8 cellular contexts compared by ENCODE assay signal in genomic region chr12:88393017-88393767, GRCh38.
DNase-seq lines count a peak whose midpoint lies in the region; ATAC-seq and TF ChIP-seq lines count a peak whose summit lies in the region.

No MANE protein-coding gene starts in this region.

- no peak overlapping the region for H2BK120ac ChIP-seq in neuronal stem cell (ENCODE audit: low read depth, low read length)

- H3K27me3 ChIP-seq in neuronal stem cell (ENCODE audit: control insufficient read depth in 3 of 3, insufficient read depth in 3 of 3, low read depth in 1 of 3, low read length in 3 of 3) (no peaks in the 10 kb centered on the region), esophagus squamous epithelium (no peaks in the 10 kb centered on the region)

- no peak overlapping the region for H3K27ac Mint-ChIP-seq in chondrocyte (ENCODE audit: unreplicated experiment)
- no peak overlapping the region for H3K27ac Mint-ChIP-seq in stimulated activated naive CD8-positive, alpha-beta T cell treated with anti-CD3 and anti-CD28 coated beads, Interleukin-15, amount 100 ng/mL, for 72 hours

- H4K8ac ChIP-seq in neuronal stem cell (ENCODE audit: low read depth, low read length), result no peak overlapping the region

- H3K27ac ChIP-seq in neuronal stem cell (replicated peaks; ENCODE audit: low read length) (no peak overlapping the region), esophagus squamous epithelium (no peak overlapping the region)

- peaks cover 7% of the 10 kb centered on the region for H3K4me1 Mint-ChIP-seq in chondrocyte (ENCODE audit: low read depth)
- H3K4me1 Mint-ChIP-seq in stimulated activated naive CD8-positive, alpha-beta T cell treated with anti-CD3 and anti-CD28 coated beads, Interleukin-15, amount 100 ng/mL, for 72 hours, result no peaks in the 10 kb centered on the region

- H2BK15ac ChIP-seq in neuronal stem cell (ENCODE audit: low read length), result no peak overlapping the region

- H3K4me3 ChIP-seq in neuronal stem cell (ENCODE audit: low read length in 2 of 2) (no peak overlapping the region), esophagus squamous epithelium (no peak overlapping the region)

- TF ChIP-seq CTCF in chondrocyte (IDR thresholded peaks at IDR 0.05) (peak; percentile 62), esophagus squamous epithelium (IDR thresholded peaks at IDR 0.05) (peak in 2 of 6 experiments; percentile 8 to 42)

- H3K9me3 ChIP-seq in neuronal stem cell (replicated peaks in 1 of 2; ENCODE audit: control insufficient read depth in 2 of 2, insufficient read depth in 1 of 2, low read depth in 1 of 2, low read length in 2 of 2) (peaks cover 0 to 7% of the 10 kb centered on the region in 2 donors), esophagus squamous epithelium (peaks cover 0 to 3% (median 0%) of the 10 kb centered on the region in 3 donors)

- no peak overlapping the region for H3K9ac ChIP-seq in neuronal stem cell (ENCODE audit: low read depth, low read length, poor library complexity)

- no peak overlapping the region for H3K4ac ChIP-seq in neuronal stem cell (ENCODE audit: low read length)

- no peak overlapping the region for H2BK5ac ChIP-seq in neuronal stem cell (ENCODE audit: low read length)

- peak; percentile 39 for ATAC-seq in stimulated activated naive CD8-positive, alpha-beta T cell treated with anti-CD3 and anti-CD28 coated beads, Interleukin-15, amount 100 ng/mL, for 72 hours
- ATAC-seq in HG03442 (IDR thresholded peaks at IDR 0.05; ENCODE audit: unreplicated experiment), result no peak

- no peaks in the 10 kb centered on the region for H3K27me3 Mint-ChIP-seq in chondrocyte (ENCODE audit: low read depth)
- H3K27me3 Mint-ChIP-seq in stimulated activated naive CD8-positive, alpha-beta T cell treated with anti-CD3 and anti-CD28 coated beads, Interleukin-15, amount 100 ng/mL, for 72 hours, result peaks cover 7% of the 10 kb centered on the region

- DNase-seq in activated T-cell treated with anti-CD3 and anti-CD28 coated beads, Interleukin-2, amount 50 U/mL, for 48 hours, result peak; percentile 18 to 22
- DNase-seq in activated T-cell treated with anti-CD3 and anti-CD28 coated beads, Interleukin-2, amount 50 U/mL, for 1 hour, result no peak
- DNase-seq in Kasumi-1 (lab: John Stamatoyannopoulos, UW), result peak; percentile 52 to 65
- no peak for DNase-seq in chondrocyte (ENCODE audit: low spot score)
- no peak for DNase-seq in stimulated activated naive CD8-positive, alpha-beta T cell treated with anti-CD3 and anti-CD28 coated beads, Interleukin-15, amount 100 ng/mL, for 72 hours
- no peak for DNase-seq in neuronal stem cell (ENCODE audit: low spot score)
- DNase-seq in esophagus squamous epithelium (lab: John Stamatoyannopoulos, UW), result no peak

- H3K4me2 ChIP-seq in neuronal stem cell (ENCODE audit: insufficient read depth, low read length, poor library complexity, severe bottlenecking), result no peak overlapping the region

- H2AFZ ChIP-seq in neuronal stem cell (ENCODE audit: low read length), result no peak overlapping the region

- no peak overlapping the region for H3K4me3 Mint-ChIP-seq in chondrocyte (ENCODE audit: unreplicated experiment)
- no peak overlapping the region for H3K4me3 Mint-ChIP-seq in stimulated activated naive CD8-positive, alpha-beta T cell treated with anti-CD3 and anti-CD28 coated beads, Interleukin-15, amount 100 ng/mL, for 72 hours

- H3K79me1 ChIP-seq in neuronal stem cell (ENCODE audit: low read depth, low read length), result no peaks in the 10 kb centered on the region

- no peak overlapping the region for H3K14ac ChIP-seq in neuronal stem cell (ENCODE audit: low read length)

- H3K18ac ChIP-seq in neuronal stem cell (ENCODE audit: low read length), result no peak overlapping the region

- no peak overlapping the region for H2BK12ac ChIP-seq in neuronal stem cell (ENCODE audit: low read length)

- H4K91ac ChIP-seq in neuronal stem cell (ENCODE audit: low read depth, low read length, poor library complexity), result no peak overlapping the region

- H3K36me3 ChIP-seq in neuronal stem cell (replicated peaks in 1 of 2; ENCODE audit: control insufficient read depth in 2 of 2, insufficient read depth in 2 of 2, low read length in 2 of 2) (no peaks in the 10 kb centered on the region), esophagus squamous epithelium (no peaks in the 10 kb centered on the region)

- TF ChIP-seq POLR2A in esophagus squamous epithelium (IDR thresholded peaks at IDR 0.05), result no peak

- no peaks in the 10 kb centered on the region for H3K36me3 Mint-ChIP-seq in chondrocyte (ENCODE audit: low read depth)

- no peaks in the 10 kb centered on the region for H3K4me1 ChIP-seq in neuronal stem cell (ENCODE audit: control insufficient read depth in 2 of 2, insufficient read depth in 1 of 2, low read depth in 1 of 2, low read length in 2 of 2)
- peaks cover 0 to 15% (median 7%) of the 10 kb centered on the region in 3 donors for H3K4me1 ChIP-seq in esophagus squamous epithelium

- no peak overlapping the region for H2AK5ac ChIP-seq in neuronal stem cell (ENCODE audit: low read depth, low read length)

- no peak overlapping the region for H3K23ac ChIP-seq in neuronal stem cell (ENCODE audit: low read depth, low read length, poor library complexity)

- H3K9me3 Mint-ChIP-seq in chondrocyte (ENCODE audit: low read depth), result peaks cover 6% of the 10 kb centered on the region
- no peaks in the 10 kb centered on the region for H3K9me3 Mint-ChIP-seq in stimulated activated naive CD8-positive, alpha-beta T cell treated with anti-CD3 and anti-CD28 coated beads, Interleukin-15, amount 100 ng/mL, for 72 hours

- intact Hi-C loops in esophagus squamous epithelium (cut with DNase I), result no loop called here

- WGBS in neuronal stem cell (ENCODE audit: extremely low coverage in 2 of 2, insufficient read length in 2 of 2, insufficient replicate concordance in 1 of 2), 2 donors, result no CpG with 5 or more reads among the region's 2 CpGs
- 93 to 100% methylated on average over 1 of the region's 2 CpGs for WGBS in esophagus squamous epithelium, 2 donors

Comparison
In these comparisons a context has a peak if more than half of its experiments do, and no peak if none do; other contexts are left out.
1. DNase-seq: peak in activated T-cell treated with anti-CD3 and anti-CD28 coated beads, Interleukin-2, amount 50 U/mL, for 48 hours (2 of 2) and Kasumi-1 (2 of 2); none in activated T-cell treated with anti-CD3 and anti-CD28 coated beads, Interleukin-2, amount 50 U/mL, for 1 hour (single experiment), chondrocyte (single experiment), stimulated activated naive CD8-positive, alpha-beta T cell treated with anti-CD3 and anti-CD28 coated beads, Interleukin-15, amount 100 ng/mL, for 72 hours (0 of 2), neuronal stem cell (single experiment) and esophagus squamous epithelium (single experiment).